17 cellular contexts compared by ENCODE assay signal in genomic region chr6:56799966-56800365, GRCh38.
"Had no signal": no experiment of that assay in that cellular context is flagged by ENCODE, and none has a peak within 500 bp of the region (broad histone marks: within the 10 kb centered on the region; RNA-seq: fewer than 3 reads in every experiment).

No MANE protein-coding gene starts in this region.

- H3K27me3 ChIP-seq: heart left ventricle, neutrophil, testis, tibial nerve had no signal

- ATAC-seq: heart left ventricle; left colon; naive thymus-derived CD4-positive, alpha-beta T cell; sciatic nerve; stimulated activated naive B cell treated with anti-CD40 and anti-IgM and Interleukin-4, amounts not matched to agents 10 μg/mL and 1 μg/mL and 100 μg/mL, for 72 hours; stimulated activated naive CD8-positive, alpha-beta T cell treated with anti-CD3 and anti-CD28 coated beads, Interleukin-15, amount 100 ng/mL, for 72 hours had no signal

- H3K4me1 Mint-ChIP-seq: naive thymus-derived CD4-positive, alpha-beta T cell; stimulated activated naive B cell treated with anti-CD40 and anti-IgM and Interleukin-4, amounts not matched to agents 10 μg/mL and 1 μg/mL and 100 μg/mL, for 72 hours; stimulated activated naive CD8-positive, alpha-beta T cell treated with anti-CD3 and anti-CD28 coated beads, Interleukin-15, amount 100 ng/mL, for 72 hours had no signal

- H3K27me3 Mint-ChIP-seq: stimulated activated naive B cell treated with anti-CD40 and anti-IgM and Interleukin-4, amounts not matched to agents 10 μg/mL and 1 μg/mL and 100 μg/mL, for 72 hours had no signal

- H3K4me3 Mint-ChIP-seq: naive thymus-derived CD4-positive, alpha-beta T cell; stimulated activated naive B cell treated with anti-CD40 and anti-IgM and Interleukin-4, amounts not matched to agents 10 μg/mL and 1 μg/mL and 100 μg/mL, for 72 hours; stimulated activated naive CD8-positive, alpha-beta T cell treated with anti-CD3 and anti-CD28 coated beads, Interleukin-15, amount 100 ng/mL, for 72 hours had no signal

- H3K36me3 Mint-ChIP-seq: naive thymus-derived CD4-positive, alpha-beta T cell; stimulated activated naive B cell treated with anti-CD40 and anti-IgM and Interleukin-4, amounts not matched to agents 10 μg/mL and 1 μg/mL and 100 μg/mL, for 72 hours had no signal

- H3K9me3 Mint-ChIP-seq: naive thymus-derived CD4-positive, alpha-beta T cell; stimulated activated naive B cell treated with anti-CD40 and anti-IgM and Interleukin-4, amounts not matched to agents 10 μg/mL and 1 μg/mL and 100 μg/mL, for 72 hours; stimulated activated naive CD8-positive, alpha-beta T cell treated with anti-CD3 and anti-CD28 coated beads, Interleukin-15, amount 100 ng/mL, for 72 hours had no signal

- DNase-seq: effector CD4-positive, alpha-beta T cell; foreskin melanocyte; heart left ventricle; hippocampal formation; left colon; mesendoderm; naive thymus-derived CD4-positive, alpha-beta T cell; stimulated activated CD4-positive, alpha-beta T cell treated with anti-CD3 and anti-CD28 coated beads, Interleukin-2, amount 100 ng/mL, for 24 hours; stimulated activated CD4-positive, alpha-beta T cell treated with anti-CD3 and anti-CD28 coated beads, Interleukin-4, amount 100 ng/mL, for 4 hours; stimulated activated naive B cell treated with anti-CD40 and anti-IgM and Interleukin-4, amounts not matched to agents 10 μg/mL and 1 μg/mL and 100 μg/mL, for 72 hours; stimulated activated naive CD8-positive, alpha-beta T cell treated with anti-CD3 and anti-CD28 coated beads, Interleukin-15, amount 100 ng/mL, for 72 hours; testis had no signal

- H3K9me3 ChIP-seq: heart left ventricle, neutrophil, testis, tibial nerve had no signal

- H3K4me3 ChIP-seq: coronary artery, heart left ventricle, skin epidermis, testis, tibial nerve had no signal

- H3K27ac Mint-ChIP-seq: naive thymus-derived CD4-positive, alpha-beta T cell; stimulated activated naive B cell treated with anti-CD40 and anti-IgM and Interleukin-4, amounts not matched to agents 10 μg/mL and 1 μg/mL and 100 μg/mL, for 72 hours; stimulated activated naive CD8-positive, alpha-beta T cell treated with anti-CD3 and anti-CD28 coated beads, Interleukin-15, amount 100 ng/mL, for 72 hours had no signal

- H3K36me3 ChIP-seq: heart left ventricle, neutrophil, tibial nerve had no signal

- H3K27ac ChIP-seq: coronary artery, neutrophil, skin epidermis, testis had no signal

- H3K4me1 ChIP-seq: testis had no signal
